ENCODE assay signal across 12 cellular contexts in genomic region chr3:72338082-72338941, GRCh38.
DNase-seq lines count a peak whose midpoint lies in the region; TF ChIP-seq lines count a peak whose summit lies in the region.
"Had no signal": no experiment of that assay in that cellular context is flagged by ENCODE, and none has a peak within 500 bp of the region (broad histone marks: within the 10 kb centered on the region; RNA-seq: fewer than 3 reads in every experiment).

No MANE protein-coding gene starts in this region.

- H3K4me3 ChIP-seq in endodermal cell (ENCODE audit: low read length), result no peak overlapping the region
- H3K4me3 ChIP-seq: adrenal gland had no signal

- no peak overlapping the region for H3K27ac ChIP-seq in endodermal cell (ENCODE audit: low read depth, low read length)

- H3K9me3 Mint-ChIP-seq in endodermal cell, result no peaks in the 10 kb centered on the region

- H3K27ac Mint-ChIP-seq in endodermal cell, result no peak overlapping the region

- H3K4me1 Mint-ChIP-seq in endodermal cell, result peaks cover 2% of the 10 kb centered on the region

- H3K9me3 ChIP-seq in endodermal cell (ENCODE audit: control insufficient read depth, low read length), result no peaks in the 10 kb centered on the region
- H3K9me3 ChIP-seq: adrenal gland had no signal

- peaks cover 9% of the 10 kb centered on the region for H3K27me3 ChIP-seq in endodermal cell (ENCODE audit: control insufficient read depth, insufficient read depth, low read length, poor library complexity, severe bottlenecking)
- H3K27me3 ChIP-seq: adrenal gland had no signal

- H3K27me3 Mint-ChIP-seq in endodermal cell (ENCODE audit: insufficient read depth), result peaks cover 8% of the 10 kb centered on the region

- WGBS in endodermal cell (ENCODE audit: insufficient coverage in 1 of 2, insufficient read length in 1 of 2), 2 experiments, result 96% methylated on average over 7 to 8 of the region's 8 CpGs

- peaks cover 13% of the 10 kb centered on the region for H3K4me1 ChIP-seq in endodermal cell (ENCODE audit: control insufficient read depth, insufficient read depth, low read length)

- no peaks in the 10 kb centered on the region for H3K36me3 ChIP-seq in endodermal cell (ENCODE audit: control insufficient read depth, insufficient read depth, low read length)
- H3K36me3 ChIP-seq: adrenal gland had no signal

- no peak for TF ChIP-seq CTCF in endodermal cell (conservative IDR thresholded peaks at IDR 0.05)

- H3K9ac ChIP-seq in endodermal cell (ENCODE audit: extremely low read depth, low read length, poor library complexity, severe bottlenecking), result no peak overlapping the region

- H3K4me3 Mint-ChIP-seq in endodermal cell, result no peak overlapping the region

- DNase-seq in EL, result peak; percentile 31
- peak; percentile 88 for DNase-seq in RKO (ENCODE audit: low spot score)
- DNase-seq in endodermal cell, result peak; percentile 39
- DNase-seq in stimulated activated CD4-positive, alpha-beta T cell treated with anti-CD3 and anti-CD28 coated beads, Interleukin-1b, Interleukin-23, amount 100 ng/mL, for 24 hours (ENCODE audit: low read depth in 4 of 4, low spot score in 1 of 4), result peak; percentile 24 to 56 (median 40)
- DNase-seq in AML-193 (lab: John Stamatoyannopoulos, UW), result no peak
- no peak for DNase-seq in epidermal melanocyte (ENCODE audit: insufficient read length, low spot score)
- DNase-seq in NCI-H345 (lab: John Stamatoyannopoulos, UW), result no peak
- no peak for DNase-seq in NCI-H2107 treated with DMSO at 0.1 percent for 48 hours (lab: John Stamatoyannopoulos, UW; ENCODE audit: unreplicated experiment)
- DNase-seq: GDM1, NCI-H187 treated with DMSO at 0.1 percent for 48 hours, SHP77 treated with DMSO at 0.1 percent for 48 hours had no signal

- no peaks in the 10 kb centered on the region for H3K36me3 Mint-ChIP-seq in endodermal cell (ENCODE audit: low read depth)

Comparison
In these comparisons a context has a peak if more than half of its experiments do, and no peak if none do; other contexts are left out.
1. DNase-seq: peak in EL (single experiment), RKO (single experiment), endodermal cell (single experiment) and stimulated activated CD4-positive, alpha-beta T cell treated with anti-CD3 and anti-CD28 coated beads, Interleukin-1b, Interleukin-23, amount 100 ng/mL, for 24 hours (4 of 4); none in AML-193 (0 of 2), epidermal melanocyte (single experiment), NCI-H345 (single experiment) and NCI-H2107 treated with DMSO at 0.1 percent for 48 hours (single experiment).